ENCODE assay signal across 18 cellular contexts in genomic region chr9:125176632-125177031, GRCh38. TPM values are rescaled to one million over a fixed set of nuclear protein-coding genes. Genes with fewer than 3 reads are reported as not detected.
DNase-seq lines count a peak whose midpoint lies in the region; ATAC-seq and TF ChIP-seq lines count a peak whose summit lies in the region.
"Had no signal": no experiment of that assay in that cellular context is flagged by ENCODE, and none has a peak within 500 bp of the region (broad histone marks: within the 10 kb centered on the region; RNA-seq: fewer than 3 reads in every experiment).

No MANE protein-coding gene starts in this region.

- H3F3A ChIP-seq in GM23248 (ENCODE audit: insufficient read depth) = peaks cover 16% of the 10 kb centered on the region; the same call in 1 of the 2 replicates

- 27 to 37% methylated on average over 3 of the region's 3 CpGs for WGBS in GM23248 (ENCODE audit: low coverage in 1 of 2, low lambda C conversion rate in 2 of 2, missing lambda C conversion rate in 2 of 2), 2 experiments
- WGBS in endodermal cell (ENCODE audit: insufficient coverage in 1 of 2, insufficient read length in 1 of 2), 2 experiments = 84 to 92% methylated on average over 3 of the region's 3 CpGs

- peak overlapping the region; percentile 57 for H3K27ac Mint-ChIP-seq in endodermal cell
- H3K27ac Mint-ChIP-seq in nephron = peak overlapping the region; percentile 74 to 88 (median 81)
- H3K27ac Mint-ChIP-seq: activated CD4-positive, alpha-beta T cell treated with anti-CD3 and anti-CD28 coated beads, Interleukin-2, amount 10 ng/mL, durations not matched to agents 7 days and 5 days had no signal

- intact Hi-C loops in left lung (cut with DNase I) = no loop called here

- peaks cover 20% of the 10 kb centered on the region for H3K4me1 ChIP-seq in GM23248 (ENCODE audit: insufficient read depth)
- no peaks in the 10 kb centered on the region for H3K4me1 ChIP-seq in endodermal cell (ENCODE audit: control insufficient read depth, insufficient read depth, low read length)
- peaks cover 4 to 24% of the 10 kb centered on the region in 2 donors for H3K4me1 ChIP-seq in left lung

- DNase-seq in AG08395 (ENCODE audit: low spot score) (peak; percentile 63), GM23248 (peak; percentile 64), endodermal cell (no peak), left lung (no peak), retina (no peak), ureter (ENCODE audit: low spot score) (no peak), NCI-H345 treated with DMSO at 0.1 percent for 48 hours (lab: John Stamatoyannopoulos, UW; ENCODE audit: unreplicated experiment) (no peak)
- DNase-seq: activated CD4-positive, alpha-beta T cell treated with anti-CD3 and anti-CD28 coated beads, Interleukin-2, amount 10 ng/mL, durations not matched to agents 7 days and 5 days; activated T-cell treated with anti-CD3 and anti-CD28 coated beads, Interleukin-2, amount 50 U/mL, for 1 hour; DMS153; KG1; NCI-H1105; NCI-H2171 treated with DMSO at 0.1 percent for 48 hours; ovary; SHP77 treated with DMSO at 0.1 percent for 48 hours; stimulated activated CD4-positive, alpha-beta T cell treated with anti-CD3 and anti-CD28 coated beads, Interleukin-4, amount 100 ng/mL, for 4 hours; upper lobe of right lung had no signal

- H3K4me2 ChIP-seq in GM23248 (ENCODE audit: unreplicated experiment) = peak overlapping the region; percentile 60

- no peaks in the 10 kb centered on the region for H3K36me3 ChIP-seq in GM23248 (ENCODE audit: low read depth)
- H3K36me3 ChIP-seq in endodermal cell (ENCODE audit: control insufficient read depth, insufficient read depth, low read length) = peaks cover 20% of the 10 kb centered on the region
- peaks cover 0 to 7% of the 10 kb centered on the region in 2 donors for H3K36me3 ChIP-seq in left lung
- H3K36me3 ChIP-seq: ovary had no signal

- in situ Hi-C loops in GM23248 (cut with MboI) = no loop called here

- H3K27me3 ChIP-seq in GM23248 (replicated peaks; ENCODE audit: insufficient read depth) (no peaks in the 10 kb centered on the region), endodermal cell (ENCODE audit: control insufficient read depth, insufficient read depth, low read length, poor library complexity, severe bottlenecking) (no peaks in the 10 kb centered on the region), left lung (no peaks in the 10 kb centered on the region)
- H3K27me3 ChIP-seq: ovary, upper lobe of right lung had no signal

- H3K27me3 Mint-ChIP-seq in endodermal cell (ENCODE audit: insufficient read depth) (no peaks in the 10 kb centered on the region), nephron (ENCODE audit: low read depth) (no peaks in the 10 kb centered on the region)
- H3K27me3 Mint-ChIP-seq: activated CD4-positive, alpha-beta T cell treated with anti-CD3 and anti-CD28 coated beads, Interleukin-2, amount 10 ng/mL, durations not matched to agents 7 days and 5 days had no signal

- peak overlapping the region; percentile 49 for H2AFZ ChIP-seq in GM23248

- H3K4me1 Mint-ChIP-seq in endodermal cell (no peaks in the 10 kb centered on the region), nephron (peaks cover 39% of the 10 kb centered on the region)

- H3K9ac ChIP-seq in GM23248 (peak overlapping the region; percentile 59), endodermal cell (ENCODE audit: extremely low read depth, low read length, poor library complexity, severe bottlenecking) (no peak overlapping the region)

- peaks cover 17% of the 10 kb centered on the region for H3K36me3 Mint-ChIP-seq in endodermal cell (ENCODE audit: low read depth)
- H3K36me3 Mint-ChIP-seq in nephron (ENCODE audit: low read depth) = peaks cover 57% of the 10 kb centered on the region

- peak overlapping the region; percentile 55 for H3K4me3 ChIP-seq in GM23248
- H3K4me3 ChIP-seq in endodermal cell (ENCODE audit: low read length) = no peak overlapping the region
- H3K4me3 ChIP-seq in left lung = no peak overlapping the region
- H3K4me3 ChIP-seq: ovary, upper lobe of right lung had no signal

- H3K27ac ChIP-seq in GM23248 (peak overlapping the region; percentile 39), endodermal cell (ENCODE audit: low read depth, low read length) (no peak overlapping the region), left lung (no peak overlapping the region)
- H3K27ac ChIP-seq: ovary, upper lobe of right lung had no signal

- H3K9me3 ChIP-seq in GM23248 (ENCODE audit: low read depth) (no peaks in the 10 kb centered on the region), endodermal cell (ENCODE audit: control insufficient read depth, low read length) (peaks cover 8% of the 10 kb centered on the region), left lung (no peaks in the 10 kb centered on the region)
- H3K9me3 ChIP-seq: ovary, upper lobe of right lung had no signal

- no peaks in the 10 kb centered on the region for H3K9me2 ChIP-seq in GM23248 (ENCODE audit: insufficient read depth)

- H3K9me3 Mint-ChIP-seq in endodermal cell (no peaks in the 10 kb centered on the region), nephron (peaks cover 2% of the 10 kb centered on the region)
- H3K9me3 Mint-ChIP-seq: activated CD4-positive, alpha-beta T cell treated with anti-CD3 and anti-CD28 coated beads, Interleukin-2, amount 10 ng/mL, durations not matched to agents 7 days and 5 days had no signal

- H3K4me3 Mint-ChIP-seq in endodermal cell = no peak overlapping the region
- H3K4me3 Mint-ChIP-seq in nephron = peak overlapping the region; percentile 27 to 41 (median 29)
- H3K4me3 Mint-ChIP-seq: activated CD4-positive, alpha-beta T cell treated with anti-CD3 and anti-CD28 coated beads, Interleukin-2, amount 10 ng/mL, durations not matched to agents 7 days and 5 days had no signal

- peaks cover 100% of the 10 kb centered on the region for H3K79me2 ChIP-seq in GM23248 (ENCODE audit: insufficient read depth)

- no peak for TF ChIP-seq CTCF in endodermal cell (conservative IDR thresholded peaks at IDR 0.05)
- no peak for TF ChIP-seq CTCF in nephron (IDR thresholded peaks at IDR 0.05; ENCODE audit: unreplicated experiment in 3 of 3)
- TF ChIP-seq CTCF in left lung (IDR thresholded peaks at IDR 0.05) = no peak

- no peaks in the 10 kb centered on the region for H4K20me1 ChIP-seq in GM23248 (ENCODE audit: insufficient read depth)

- no peak for ATAC-seq in left lung
- ATAC-seq: upper lobe of right lung had no signal

RNA-seq across cellular contexts. Expression of gene PPP6C, which starts 13.0 kb away (rescaled TPM):
- 23.5 and 27.5 TPM in 2 replicates for total RNA-seq in GM23248 (2014; rRNA removed; shearing (Covaris generic))
- polyA plus RNA-seq in GM23248 (2016; fragmentation: Nextera tagmentation; extraction: Ambion mirVana) = 30.1 and 31.8 TPM in 2 replicates
- total RNA-seq in endodermal cell (10 to 100 TPM; 38.2 to 49.6 TPM), left lung (10 to 100 TPM; 43.9 to 47.2 TPM), ureter (36.9 TPM)
- polyA plus RNA-seq in endodermal cell (2013, experiment 1 of 2) = 31.8 TPM
- 29.4 TPM for polyA plus RNA-seq in endodermal cell (2013, experiment 2 of 2)

RNA-seq across cellular contexts. Expression of gene RABEPK, which starts 23.7 kb away (rescaled TPM):
- 25.0 and 29.3 TPM in 2 replicates for total RNA-seq in GM23248 (2014; rRNA removed; shearing (Covaris generic))
- polyA plus RNA-seq in GM23248 (2016; fragmentation: Nextera tagmentation; extraction: Ambion mirVana) = 37.7 and 38.9 TPM in 2 replicates
- total RNA-seq in endodermal cell (10 to 100 TPM; 19.3 to 19.7 TPM), left lung (10 to 100 TPM; 13.9 to 18.7 TPM), ureter (20.3 TPM)
- polyA plus RNA-seq in endodermal cell (2013, experiment 1 of 2) = 19.6 TPM
- polyA plus RNA-seq in endodermal cell (2013, experiment 2 of 2) = 18.7 TPM

RNA-seq across cellular contexts. Expression of gene SCAI, which starts 33.3 kb away (rescaled TPM):
- 2.9 and 3.0 TPM in 2 replicates for total RNA-seq in GM23248 (2014; rRNA removed; shearing (Covaris generic))
- 1.7 and 3.0 TPM in 2 replicates for polyA plus RNA-seq in GM23248 (2016; fragmentation: Nextera tagmentation; extraction: Ambion mirVana)
- 10 to 100 TPM; 22.9 to 34.7 TPM for total RNA-seq in endodermal cell
- polyA plus RNA-seq in endodermal cell (2013, experiment 1 of 2) = 10.9 TPM
- polyA plus RNA-seq in endodermal cell (2013, experiment 2 of 2) = 12.0 TPM
- 10 to 100 TPM; 12.7 to 22.7 TPM for total RNA-seq in left lung
- total RNA-seq in ureter = 7.2 TPM

Comparison
In these comparisons a context has a peak if more than half of its experiments do, and no peak if none do; other contexts are left out.
1. DNase-seq: peak in AG08395 (single experiment) and GM23248 (single experiment); none in endodermal cell (single experiment), left lung (0 of 2), retina (single experiment), ureter (single experiment) and NCI-H345 treated with DMSO at 0.1 percent for 48 hours (single experiment).